ENCODE assay signal across 13 cellular contexts in the genomic region with DNA sequence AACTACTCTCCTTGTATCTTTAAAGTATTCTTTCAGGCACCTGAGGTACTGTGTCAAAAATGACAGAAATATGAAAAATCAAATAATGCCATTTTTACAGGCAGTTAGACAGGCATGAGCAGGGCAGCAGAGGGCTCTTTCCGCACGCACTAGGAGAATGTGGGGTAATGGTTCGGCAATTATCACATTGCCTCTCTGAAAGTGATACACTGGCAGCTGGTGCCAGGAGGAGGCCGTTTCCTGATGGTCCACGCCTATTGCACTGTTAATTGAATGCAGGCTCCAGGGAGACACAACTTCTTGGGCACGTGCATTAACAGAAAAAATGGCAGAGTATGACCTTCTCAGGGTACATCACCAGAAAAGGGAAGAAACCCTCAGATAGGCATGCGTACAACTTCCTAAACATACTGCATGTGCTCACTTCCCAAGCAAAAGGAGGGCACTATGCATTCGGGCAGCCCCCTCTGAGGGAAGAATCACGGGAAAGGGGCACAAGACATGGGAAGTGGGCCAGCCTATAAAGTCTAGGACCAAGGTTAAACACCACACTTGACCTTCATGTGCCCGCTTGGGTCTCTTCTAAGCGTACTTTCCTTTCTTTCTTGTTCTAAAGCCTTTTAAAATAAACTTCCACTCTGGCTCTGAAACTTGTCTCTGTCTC.
"Had no signal": no experiment of that assay in that cellular context is flagged by ENCODE, and none has a peak within 500 bp of the region (broad histone marks: within the 10 kb centered on the region; RNA-seq: fewer than 3 reads in every experiment).

No MANE protein-coding gene starts in this region.

- H3K27ac Mint-ChIP-seq: activated CD8-positive, alpha-beta T cell treated with anti-CD3 and anti-CD28 coated beads for 36 hours; type B pancreatic cell had no signal

- H3K27me3 Mint-ChIP-seq: naive B cell, type B pancreatic cell had no signal

- DNase-seq: activated CD8-positive, alpha-beta memory T cell treated with anti-CD3 and anti-CD28 coated beads, Interleukin-2, amount 50 U/mL, for 4 hours; activated CD8-positive, alpha-beta T cell treated with anti-CD3 and anti-CD28 coated beads for 36 hours; activated naive CD4-positive, alpha-beta T cell; aorta; heart right ventricle; kidney glomerular epithelial cell; midbrain; naive B cell; right lobe of liver; stimulated activated CD4-positive, alpha-beta T cell treated with anti-CD3 and anti-CD28 coated beads, Interleukin-12 subunit alpha, Interleukin-12 subunit beta, amount 100 ng/mL, for 4 hours; stimulated activated naive CD4-positive, alpha-beta T cell; T-helper 9 cell had no signal

- H3K4me3 Mint-ChIP-seq: activated CD8-positive, alpha-beta T cell treated with anti-CD3 and anti-CD28 coated beads for 36 hours; naive B cell; type B pancreatic cell had no signal

- ATAC-seq: activated CD8-positive, alpha-beta T cell treated with anti-CD3 and anti-CD28 coated beads for 36 hours; heart right ventricle; right lobe of liver had no signal
